In genomic region chr18:59008302-59008974, GRCh38 we compare ENCODE assay signal across 12 cellular contexts.
DNase-seq lines count a peak whose midpoint lies in the region; ATAC-seq, FAIRE-seq and TF ChIP-seq lines count a peak whose summit lies in the region.
"Had no signal": no experiment of that assay in that cellular context is flagged by ENCODE, and none has a peak within 500 bp of the region (broad histone marks: within the 10 kb centered on the region; RNA-seq: fewer than 3 reads in every experiment).

No MANE protein-coding gene starts in this region.

- peak; percentile 36 for DNase-seq in AG08395 (ENCODE audit: low spot score)
- DNase-seq in HTR-8/SVneo (ENCODE audit: insufficient read length, low spot score) = peak; percentile 67
- DNase-seq in brain microvascular endothelial cell = peak; percentile 75
- peak; percentile 72 for DNase-seq in iPS-NIHi7 (ENCODE audit: extremely low spot score)
- DNase-seq in activated T-cell treated with anti-CD3 and anti-CD28 coated beads, Interleukin-2, amount 50 U/mL, for 72 hours = no peak
- no peak for DNase-seq in GM19240 (ENCODE audit: insufficient read length, low spot score)
- DNase-seq: activated CD4-positive, CD25-positive, alpha-beta regulatory T cell; CD4-positive, CD25-positive, alpha-beta regulatory T cell; immature natural killer cell; NCI-H1105 treated with DMSO at 0.1 percent for 48 hours had no signal

- H3K36me3 ChIP-seq in brain microvascular endothelial cell (replicated peaks) = no peaks in the 10 kb centered on the region

- H3K27ac Mint-ChIP-seq in activated T-cell treated with anti-CD3 and anti-CD28 coated beads, Interleukin-2, amount 50 U/mL, for 72 hours = no peak overlapping the region
- H3K27ac Mint-ChIP-seq: CD4-positive, CD25-positive, alpha-beta regulatory T cell; immature natural killer cell had no signal

- TF ChIP-seq CTCF in brain microvascular endothelial cell (IDR thresholded peaks at IDR 0.05; ENCODE audit: low read depth, low read length, missing control alignments) = no peak

- no peaks in the 10 kb centered on the region for H3K4me1 Mint-ChIP-seq in activated T-cell treated with anti-CD3 and anti-CD28 coated beads, Interleukin-2, amount 50 U/mL, for 72 hours (ENCODE audit: low read depth)
- H3K4me1 Mint-ChIP-seq: CD4-positive, CD25-positive, alpha-beta regulatory T cell; immature natural killer cell had no signal

- H3K4me3 ChIP-seq in brain microvascular endothelial cell (ENCODE audit: low read depth, low read length) = no peak overlapping the region

- peak overlapping the region; percentile 48 for H3K27ac ChIP-seq in brain microvascular endothelial cell

- no peak overlapping the region for H3K4me3 Mint-ChIP-seq in activated T-cell treated with anti-CD3 and anti-CD28 coated beads, Interleukin-2, amount 50 U/mL, for 72 hours
- H3K4me3 Mint-ChIP-seq: immature natural killer cell had no signal

- no peaks in the 10 kb centered on the region for H3K27me3 Mint-ChIP-seq in activated T-cell treated with anti-CD3 and anti-CD28 coated beads, Interleukin-2, amount 50 U/mL, for 72 hours (ENCODE audit: low read depth)

- in situ Hi-C loops in brain microvascular endothelial cell (cut with HindIII; ENCODE audit: low pct_ligation_motif_present, low sequenced_read_pairs) = no loop called here

- peak; percentile 92 for FAIRE-seq in HTR-8/SVneo (lab: Jason Lieb, UNC)

- H3K9me3 Mint-ChIP-seq in activated T-cell treated with anti-CD3 and anti-CD28 coated beads, Interleukin-2, amount 50 U/mL, for 72 hours = no peaks in the 10 kb centered on the region
- H3K9me3 Mint-ChIP-seq: immature natural killer cell had no signal

- H3K36me3 Mint-ChIP-seq in activated T-cell treated with anti-CD3 and anti-CD28 coated beads, Interleukin-2, amount 50 U/mL, for 72 hours (ENCODE audit: insufficient read depth in 2 of 2) = no peaks in the 10 kb centered on the region
- H3K36me3 Mint-ChIP-seq: CD4-positive, CD25-positive, alpha-beta regulatory T cell; immature natural killer cell had no signal

- ATAC-seq in HG02571 (IDR thresholded peaks at IDR 0.05; ENCODE audit: unreplicated experiment) = no peak
- ATAC-seq in activated T-cell treated with anti-CD3 and anti-CD28 coated beads, Interleukin-2, amount 50 U/mL, for 72 hours (replicated peaks in 1 of 2) = no peak
- no peak for ATAC-seq in HG03139 (IDR thresholded peaks at IDR 0.05; ENCODE audit: unreplicated experiment)

- H3K27me3 ChIP-seq in brain microvascular endothelial cell (replicated peaks) = no peaks in the 10 kb centered on the region

Comparison
In these comparisons a context has a peak if more than half of its experiments do, and no peak if none do; other contexts are left out.
1. DNase-seq: peak in AG08395 (single experiment), HTR-8/SVneo (single experiment), brain microvascular endothelial cell (single experiment) and iPS-NIHi7 (single experiment); none in activated T-cell treated with anti-CD3 and anti-CD28 coated beads, Interleukin-2, amount 50 U/mL, for 72 hours (0 of 2) and GM19240 (single experiment).